In genomic region chr20:19024296-19025035, GRCh38 we compare ENCODE assay signal across 20 cellular contexts.
DNase-seq lines count a peak whose midpoint lies in the region; ATAC-seq, FAIRE-seq and TF ChIP-seq lines count a peak whose summit lies in the region.
"Had no signal": no experiment of that assay in that cellular context is flagged by ENCODE, and none has a peak within 500 bp of the region (broad histone marks: within the 10 kb centered on the region; RNA-seq: fewer than 3 reads in every experiment).

No MANE protein-coding gene starts in this region.

- 46 to 52% (median 51%) methylated on average over 11 of the region's 11 CpGs for WGBS in adrenal gland, 4 donors
- 52 to 72% (median 56%) methylated on average over 11 of the region's 11 CpGs for WGBS in small intestine, 3 donors

- H3K4me3 Mint-ChIP-seq in Calu3 (ENCODE audit: low read depth, unreplicated experiment), result no peak overlapping the region
- no peak overlapping the region for H3K4me3 Mint-ChIP-seq in activated CD8-positive, alpha-beta T cell treated with anti-CD3 and anti-CD28 coated beads, Interleukin-2, amount 10 ng/mL, durations not matched to agents 7 days and 5 days
- H3K4me3 Mint-ChIP-seq: B cell; CD4-positive, alpha-beta T cell; H9 had no signal

- no peaks in the 10 kb centered on the region for H3K9me3 Mint-ChIP-seq in Calu3 (ENCODE audit: low read depth, unreplicated experiment)
- H3K9me3 Mint-ChIP-seq in activated CD8-positive, alpha-beta T cell treated with anti-CD3 and anti-CD28 coated beads, Interleukin-2, amount 10 ng/mL, durations not matched to agents 7 days and 5 days (ENCODE audit: insufficient read depth), result no peaks in the 10 kb centered on the region
- H3K9me3 Mint-ChIP-seq: CD4-positive, alpha-beta T cell had no signal

- H3K9me3 ChIP-seq in adrenal gland (replicated peaks in 1 of 3) (no peaks in the 10 kb centered on the region), small intestine (ENCODE audit: control insufficient read depth, low read depth) (no peaks in the 10 kb centered on the region)
- H3K9me3 ChIP-seq: SJSA1 had no signal

- DNase-seq in NCI-H510A (lab: John Stamatoyannopoulos, UW), result peak; percentile 19
- peak in 4 of 7 donors; percentile 16 to 40 (median 26) for DNase-seq in adrenal gland
- peak; percentile 49 for DNase-seq in left kidney (ENCODE audit: low read depth, low spot score)
- DNase-seq in small intestine, result peak; percentile 13
- no peak for DNase-seq in Calu3
- no peak for DNase-seq in activated CD8-positive, alpha-beta T cell treated with anti-CD3 and anti-CD28 coated beads, Interleukin-2, amount 10 ng/mL, durations not matched to agents 7 days and 5 days
- DNase-seq: CD4-positive, alpha-beta T cell; DMS79; H9; NCI-H1048; NCI-H146; NCI-H2081 treated with DMSO at 0.1 percent for 48 hours; NCI-H345; NCI-H774; SW 1271 had no signal

- CTCF ChIA-PET in Calu3 (lab: Charles Lee), result no interaction called here
- CTCF ChIA-PET in activated CD8-positive, alpha-beta T cell treated with anti-CD3 and anti-CD28 coated beads, Interleukin-2, amount 10 ng/mL, durations not matched to agents 7 days and 5 days (lab: Charles Lee), result no interaction called here

- no TSS peak for BruUV-seq in Calu3 (replicated peaks; lab: Mats Ljungman, UMichigan)

- no peaks in the 10 kb centered on the region for H3K27me3 Mint-ChIP-seq in Calu3 (ENCODE audit: unreplicated experiment)
- no peaks in the 10 kb centered on the region for H3K27me3 Mint-ChIP-seq in activated CD8-positive, alpha-beta T cell treated with anti-CD3 and anti-CD28 coated beads, Interleukin-2, amount 10 ng/mL, durations not matched to agents 7 days and 5 days (ENCODE audit: low read depth)

- POLR2A ChIA-PET in activated CD8-positive, alpha-beta T cell treated with anti-CD3 and anti-CD28 coated beads, Interleukin-2, amount 10 ng/mL, durations not matched to agents 7 days and 5 days (lab: Charles Lee), result no interaction called here

- peaks cover 0 to 13% of the 10 kb centered on the region in 2 donors for H3K4me1 ChIP-seq in adrenal gland (replicated peaks in 1 of 2)
- H3K4me1 ChIP-seq in small intestine (ENCODE audit: control insufficient read depth in 2 of 2, insufficient read depth in 1 of 2, low read depth in 1 of 2, low read length in 1 of 2), result no peaks in the 10 kb centered on the region
- H3K4me1 ChIP-seq: SJSA1 had no signal

- H3K4me1 Mint-ChIP-seq in Calu3 (ENCODE audit: low read depth, unreplicated experiment), result no peaks in the 10 kb centered on the region
- H3K4me1 Mint-ChIP-seq in activated CD8-positive, alpha-beta T cell treated with anti-CD3 and anti-CD28 coated beads, Interleukin-2, amount 10 ng/mL, durations not matched to agents 7 days and 5 days (ENCODE audit: low read depth), result no peaks in the 10 kb centered on the region
- H3K4me1 Mint-ChIP-seq: H9 had no signal

- H3K27ac Mint-ChIP-seq in Calu3 (ENCODE audit: unreplicated experiment), result no peak overlapping the region
- no peak overlapping the region for H3K27ac Mint-ChIP-seq in activated CD8-positive, alpha-beta T cell treated with anti-CD3 and anti-CD28 coated beads, Interleukin-2, amount 10 ng/mL, durations not matched to agents 7 days and 5 days
- H3K27ac Mint-ChIP-seq: B cell; CD4-positive, alpha-beta T cell had no signal

- FAIRE-seq in small intestine (lab: Jason Lieb, UNC), result no peak
- FAIRE-seq: GM19239 had no signal

- intact Hi-C loops in adrenal gland (cut with DNase I) (no loop called here), Calu3 (cut with micrococcal nuclease; ENCODE audit: unreplicated experiment) (no loop called here)

- no peaks in the 10 kb centered on the region for H3K36me3 ChIP-seq in adrenal gland (replicated peaks in 1 of 2)
- no peaks in the 10 kb centered on the region for H3K36me3 ChIP-seq in small intestine (ENCODE audit: control insufficient read depth in 2 of 2, insufficient read depth in 2 of 2, low read length in 2 of 2)
- H3K36me3 ChIP-seq: SJSA1 had no signal

- no peaks in the 10 kb centered on the region for H3K36me3 Mint-ChIP-seq in Calu3 (ENCODE audit: insufficient read depth, unreplicated experiment)
- H3K36me3 Mint-ChIP-seq in activated CD8-positive, alpha-beta T cell treated with anti-CD3 and anti-CD28 coated beads, Interleukin-2, amount 10 ng/mL, durations not matched to agents 7 days and 5 days (ENCODE audit: low read depth), result no peaks in the 10 kb centered on the region

- TF ChIP-seq CTCF in adrenal gland (IDR thresholded peaks at IDR 0.05) (no peak), Calu3 (IDR thresholded peaks at IDR 0.05; ENCODE audit: unreplicated experiment) (no peak)

- ATAC-seq in activated CD8-positive, alpha-beta T cell treated with anti-CD3 and anti-CD28 coated beads, Interleukin-2, amount 10 ng/mL, durations not matched to agents 7 days and 5 days, result no peak
- ATAC-seq in HG02571 (IDR thresholded peaks at IDR 0.05; ENCODE audit: unreplicated experiment), result no peak

- H3K27me3 ChIP-seq in adrenal gland (no peaks in the 10 kb centered on the region), small intestine (ENCODE audit: control insufficient read depth in 2 of 2, insufficient read depth in 2 of 2, low read length in 2 of 2) (peaks cover 0 to 2% of the 10 kb centered on the region in 2 donors)
- H3K27me3 ChIP-seq: SJSA1 had no signal

- no peak overlapping the region for H3K27ac ChIP-seq in adrenal gland
- no peak overlapping the region for H3K27ac ChIP-seq in small intestine (ENCODE audit: low read depth in 1 of 2, low read length in 1 of 2)
- H3K27ac ChIP-seq: KMS-11, SJSA1 had no signal

- H3K4me3 ChIP-seq in adrenal gland (no peak overlapping the region), small intestine (ENCODE audit: low read depth in 1 of 2, low read length in 2 of 2) (no peak overlapping the region)
- H3K4me3 ChIP-seq: SJSA1 had no signal

- no peak for TF ChIP-seq POLR2A in adrenal gland (IDR thresholded peaks at IDR 0.05)

Comparison
In these comparisons a context has a peak if more than half of its experiments do, and no peak if none do; other contexts are left out.
1. DNase-seq: peak in NCI-H510A (single experiment), adrenal gland (4 of 7), left kidney (single experiment) and small intestine (single experiment); none in Calu3 (single experiment) and activated CD8-positive, alpha-beta T cell treated with anti-CD3 and anti-CD28 coated beads, Interleukin-2, amount 10 ng/mL, durations not matched to agents 7 days and 5 days (single experiment).